8 cellular contexts compared by ENCODE assay signal in genomic region chr10:117174439-117175214, GRCh38. TPM values are rescaled to one million over a fixed set of nuclear protein-coding genes. Genes with fewer than 3 reads are reported as not detected.
DNase-seq lines count a peak whose midpoint lies in the region; ATAC-seq, FAIRE-seq and TF ChIP-seq lines count a peak whose summit lies in the region.

No MANE protein-coding gene starts in this region.

- CTCF ChIA-PET in activated naive CD4-positive, alpha-beta T cell treated with anti-CD3 and anti-CD28 coated beads, Interleukin-2, amount 10 ng/mL, durations not matched to agents 7 days and 5 days (lab: Charles Lee), result interaction anchor here (0.6 to 7.4 kb wide), 32 partner anchors 9 to 730 kb away, joined by 3 to 85 read pairs (median 4); no protein-coding TSS in a partner anchor

- DNase-seq in G401 (ENCODE audit: low spot score) (peak; percentile 90), GOT3 (lab: John Stamatoyannopoulos, UW) (peak; percentile 22), LHCN-M2 (ENCODE audit: low read depth) (peak; percentile 73), SJSA1 (ENCODE audit: low read depth in 1 of 2, low spot score in 2 of 2) (peak; percentile 65 to 70), Right ventricle myocardium inferior (ENCODE audit: missing footprints) (peak; percentile 87), pancreas (peak; percentile 79 to 92 (median 86)), thyroid gland (peak; percentile 76 to 82)
- DNase-seq in activated naive CD4-positive, alpha-beta T cell treated with anti-CD3 and anti-CD28 coated beads, Interleukin-2, amount 10 ng/mL, durations not matched to agents 7 days and 5 days, result peak; percentile 86

- no peaks in the 10 kb centered on the region for H3K9me3 Mint-ChIP-seq in activated naive CD4-positive, alpha-beta T cell treated with anti-CD3 and anti-CD28 coated beads, Interleukin-2, amount 10 ng/mL, durations not matched to agents 7 days and 5 days

- peak overlapping the region; percentile 75 for H3K4me3 Mint-ChIP-seq in activated naive CD4-positive, alpha-beta T cell treated with anti-CD3 and anti-CD28 coated beads, Interleukin-2, amount 10 ng/mL, durations not matched to agents 7 days and 5 days

- H3K27ac ChIP-seq in SJSA1 (no peak overlapping the region), pancreas (no peak overlapping the region), thyroid gland (no peak overlapping the region)

- intact Hi-C loops in Right ventricle myocardium inferior (cut with DNase I), result loop anchor here (5.0 kb wide), 1 partner anchor 497 kb away; no protein-coding TSS in a partner anchor
- intact Hi-C loops in pancreas (cut with DNase I), result loop anchor here (5.0 to 10.0 kb wide), 3 partner anchors 372 to 380 kb away; no protein-coding TSS in a partner anchor
- intact Hi-C loops in thyroid gland (cut with DNase I), result loop anchor here (2.0 kb wide), 1 partner anchor 376 kb away; no protein-coding TSS in a partner anchor

- 7 to 10% methylated on average over 16 of the region's 16 CpGs for WGBS in pancreas, 2 donors
- WGBS in thyroid gland, 2 donors, result 5 to 12% methylated on average over 14 to 15 of the region's 16 CpGs

- peaks cover 51% of the 10 kb centered on the region for H3K27me3 Mint-ChIP-seq in activated naive CD4-positive, alpha-beta T cell treated with anti-CD3 and anti-CD28 coated beads, Interleukin-2, amount 10 ng/mL, durations not matched to agents 7 days and 5 days

- H3K4me1 ChIP-seq in SJSA1 (replicated peaks), result peaks cover 8% of the 10 kb centered on the region
- no peaks in the 10 kb centered on the region for H3K4me1 ChIP-seq in pancreas
- H3K4me1 ChIP-seq in thyroid gland, result peaks cover 0 to 11% of the 10 kb centered on the region in 2 donors

- H3K4me3 ChIP-seq in SJSA1 (no peak overlapping the region), pancreas (peak overlapping the region; percentile 30 to 59 (median 46)), thyroid gland (replicated peaks in 1 of 3) (peak overlapping the region in 2 of 3 donors; percentile 14 to 32)

- H3K4me1 Mint-ChIP-seq in activated naive CD4-positive, alpha-beta T cell treated with anti-CD3 and anti-CD28 coated beads, Interleukin-2, amount 10 ng/mL, durations not matched to agents 7 days and 5 days, result peaks cover 18% of the 10 kb centered on the region

- H3K27me3 ChIP-seq in SJSA1 (replicated peaks) (peaks cover 31% of the 10 kb centered on the region), pancreas (peaks cover 0 to 27% (median 3%) of the 10 kb centered on the region in 4 donors), thyroid gland (no peaks in the 10 kb centered on the region)

- FAIRE-seq in pancreas (lab: Jason Lieb, UNC), result no peak

- no peaks in the 10 kb centered on the region for H3K9me3 ChIP-seq in SJSA1 (replicated peaks)
- no peaks in the 10 kb centered on the region for H3K9me3 ChIP-seq in pancreas
- no peaks in the 10 kb centered on the region for H3K9me3 ChIP-seq in thyroid gland

- no peak overlapping the region for H3K27ac Mint-ChIP-seq in activated naive CD4-positive, alpha-beta T cell treated with anti-CD3 and anti-CD28 coated beads, Interleukin-2, amount 10 ng/mL, durations not matched to agents 7 days and 5 days

- TF ChIP-seq POLR2A in thyroid gland (IDR thresholded peaks at IDR 0.05), result no peak

- H3K36me3 Mint-ChIP-seq in activated naive CD4-positive, alpha-beta T cell treated with anti-CD3 and anti-CD28 coated beads, Interleukin-2, amount 10 ng/mL, durations not matched to agents 7 days and 5 days, result no peaks in the 10 kb centered on the region

- no peaks in the 10 kb centered on the region for H3K36me3 ChIP-seq in SJSA1
- H3K36me3 ChIP-seq in pancreas, result no peaks in the 10 kb centered on the region
- no peaks in the 10 kb centered on the region for H3K36me3 ChIP-seq in thyroid gland

- in situ Hi-C loops in G401 (cut with HindIII; ENCODE audit: low sequenced_read_pairs), result loop anchor here (25.0 kb wide), 1 partner anchor 362 kb away; no protein-coding TSS in a partner anchor

- TF ChIP-seq CTCF in pancreas (IDR thresholded peaks at IDR 0.05), result peak; percentile 68 to 87 (median 85)
- TF ChIP-seq CTCF in thyroid gland (IDR thresholded peaks at IDR 0.05), result peak; percentile 46 to 83 (median 72)

- peak; percentile 81 for ATAC-seq in Right ventricle myocardium inferior
- peak; percentile 93 to 97 (median 96) for ATAC-seq in pancreas

RNA-seq across cellular contexts. Expression of gene KCNK18, which starts 22.7 kb away (rescaled TPM):
- not detected in 2 replicates for total RNA-seq in G401 (2014; rRNA removed; shearing (Covaris generic))
- total RNA-seq in LHCN-M2 (2014; rRNA removed) (not detected in 2 replicates), Right ventricle myocardium inferior (not detected), pancreas (not detected), thyroid gland (not detected)
- polyA plus RNA-seq in LHCN-M2 (2012), result not detected
- total RNA-seq in SJSA1 (2014; rRNA removed; shearing (Covaris generic)), result not detected in 2 replicates
- not detected for polyA plus RNA-seq in pancreas

RNA-seq across cellular contexts. Expression of gene VAX1, which starts 36.6 kb away (rescaled TPM):
- total RNA-seq in G401 (2014; rRNA removed; shearing (Covaris generic)), result not detected in 2 replicates
- total RNA-seq in LHCN-M2 (2014; rRNA removed) (not detected in 2 replicates), Right ventricle myocardium inferior (not detected), pancreas (not detected), thyroid gland (not detected)
- polyA plus RNA-seq in LHCN-M2 (2012), result not detected
- total RNA-seq in SJSA1 (2014; rRNA removed; shearing (Covaris generic)), result not detected in 2 replicates
- polyA plus RNA-seq in pancreas, result not detected

Comparison
In these comparisons a context has a peak if more than half of its experiments do, and no peak if none do; other contexts are left out.
1. DNase-seq: peak in every context shown above with its lines; median percentile 90 in G401; 87 in Right ventricle myocardium inferior; 86 in pancreas; 86 in activated naive CD4-positive, alpha-beta T cell treated with anti-CD3 and anti-CD28 coated beads, Interleukin-2, amount 10 ng/mL, durations not matched to agents 7 days and 5 days; 79 in thyroid gland; 73 in LHCN-M2; 68 in SJSA1; 22 in GOT3.